In the genomic region with DNA sequence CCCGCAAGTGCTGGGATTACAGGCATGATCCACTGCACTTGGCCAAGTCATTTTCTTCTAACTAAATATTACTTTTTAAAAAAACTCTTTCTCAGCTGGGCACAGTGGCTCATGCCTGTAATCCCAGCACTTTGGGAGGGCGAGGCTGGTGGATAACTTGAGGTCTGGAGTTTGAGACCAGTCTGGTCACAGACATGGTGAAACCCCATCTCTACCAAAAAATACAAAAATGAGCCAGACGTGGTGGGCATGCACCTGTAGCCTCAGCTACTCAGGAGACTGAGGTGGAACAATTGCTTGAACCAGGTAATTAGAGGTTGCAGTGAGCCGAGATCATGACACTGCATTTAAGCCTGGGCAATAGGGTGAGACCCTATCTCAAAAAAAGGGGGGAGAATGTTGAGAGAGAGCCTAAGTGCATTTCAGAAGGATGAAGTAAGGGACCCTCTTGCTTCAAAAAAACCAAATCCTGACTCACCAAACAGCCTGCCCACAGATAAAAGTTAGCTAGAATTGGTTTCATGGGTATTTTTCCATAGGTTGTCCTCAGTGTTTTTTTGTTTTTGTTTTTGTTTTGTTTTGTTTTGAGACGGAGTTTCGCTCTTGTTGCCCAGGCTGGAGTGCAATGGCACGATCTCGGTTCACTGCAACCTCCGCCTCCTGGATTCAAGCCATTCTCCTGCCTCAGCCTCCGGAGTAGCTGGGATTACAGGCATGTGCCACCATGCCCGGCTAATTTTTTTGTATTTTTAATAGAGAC, we compare ENCODE assay signal across 10 cellular contexts. TPM values are rescaled to one million over a fixed set of nuclear protein-coding genes. Genes with fewer than 3 reads are reported as not detected.
A peak's percentile ranks its signal among the peaks of the same experiment; 100 is the strongest.
DNase-seq lines count a peak whose midpoint lies in the region; ATAC-seq, FAIRE-seq and TF ChIP-seq lines count a peak whose summit lies in the region.
"Not testable (repeated sequence)": the region's sequence is repeated elsewhere in the genome, so short reads cannot be mapped to it uniquely, and the experiment has no call there.
"Had no signal": no experiment of that assay in that cellular context is flagged by ENCODE, and none has a peak within 500 bp of the region (broad histone marks: within the 10 kb centered on the region; RNA-seq: fewer than 3 reads in every experiment).

No MANE protein-coding gene starts in this region.

- peaks cover 94% of the 10 kb centered on the region for H4K20me1 ChIP-seq in GM23338 (replicated peaks; ENCODE audit: insufficient read depth)
- H4K20me1 ChIP-seq in K562 (replicated peaks; ENCODE audit: control insufficient read depth, insufficient read depth, low read length), result peaks cover 91% of the 10 kb centered on the region

- CTCF ChIA-PET in K562 (lab: Yijun Ruan, JAX; ENCODE audit: low intra/inter-chr PET ratio), result not testable (repeated sequence)

- H3K27me3 ChIP-seq in GM23338 (ENCODE audit: insufficient read depth); K562 (ENCODE audit: control insufficient read depth in 2 of 2, insufficient read depth in 2 of 2, low read length in 2 of 2); trophoblast cell (ENCODE audit: insufficient read depth, low read length): not testable (repeated sequence)

- H2BK12ac ChIP-seq in trophoblast cell (ENCODE audit: low read length), result not testable (repeated sequence)

- H4K8ac ChIP-seq in trophoblast cell (ENCODE audit: low read depth, low read length), result not testable (repeated sequence)

- not testable (repeated sequence) for H3K23ac ChIP-seq in trophoblast cell (ENCODE audit: low read length)

- intact Hi-C loops in CD14-positive monocyte (cut with micrococcal nuclease); K562 (cut with micrococcal nuclease): not testable (repeated sequence)

- TF ChIP-seq EP300 in K562 (IDR thresholded peaks at IDR 0.05; ENCODE audit: low read length), result not testable (repeated sequence)

- not testable (repeated sequence) for H3K9me3 Mint-ChIP-seq in CD14-positive monocyte, GM23338, mesothelial cell of epicardium

- peak overlapping the region in 2 of 7 donors; percentile 15 to 55 for H3K27ac Mint-ChIP-seq in CD14-positive monocyte
- peak overlapping the region; percentile 53; the same call in 1 of the 2 replicates for H3K27ac Mint-ChIP-seq in GM23338
- peak overlapping the region; percentile 43 for H3K27ac Mint-ChIP-seq in mesothelial cell of epicardium

- peak; percentile 4 for DNase-seq in CD14-positive monocyte (ENCODE audit: low spot score)
- DNase-seq in GM23338 (ENCODE audit: low spot score); epithelial cell of prostate (ENCODE audit: low read depth, low spot score); mesothelial cell of epicardium (ENCODE audit: low spot score in 2 of 2, unreplicated experiment in 2 of 2); trophoblast cell: not testable (repeated sequence)
- peak in 1 of 4 experiments; percentile 17 for DNase-seq in K562 (ENCODE audit: extremely low read depth in 1 of 4, low spot score in 3 of 4)

- H3K18ac ChIP-seq in trophoblast cell (ENCODE audit: low read length), result not testable (repeated sequence)

- not testable (repeated sequence) for H3K9ac ChIP-seq in K562 (ENCODE audit: insufficient read depth in 1 of 2, low read depth in 2 of 2, low read length in 2 of 2); trophoblast cell (ENCODE audit: low read length)

- H3K4me2 ChIP-seq in GM23338; K562 (ENCODE audit: insufficient read depth, low read length); trophoblast cell (ENCODE audit: low read length): not testable (repeated sequence)

- H4K12ac ChIP-seq in trophoblast cell (ENCODE audit: low read depth, low read length), result not testable (repeated sequence)

- not testable (repeated sequence) for TF ChIP-seq CTCF in CD14-positive monocyte (IDR thresholded peaks at IDR 0.05); GM23338 (conservative IDR thresholded peaks at IDR 0.05; ENCODE audit: low read depth in 2 of 2); VCaP (conservative IDR thresholded peaks at IDR 0.05); K562 (IDR thresholded peaks at IDR 0.05 in 2 of 3, conservative IDR thresholded peaks at IDR 0.05 in 1 of 3; ENCODE audit: insufficient read depth in 2 of 3, low read depth in 1 of 3, low read length in 3 of 3); mesothelial cell of epicardium (IDR thresholded peaks at IDR 0.05; ENCODE audit: unreplicated experiment)

- BruUV-seq in K562 (replicated peaks; lab: Mats Ljungman, UMichigan), result not testable (repeated sequence)

- TF ChIP-seq RAD21 in K562 (CRISPR knock-in tag; conservative IDR thresholded peaks at IDR 0.05 in 1 of 2, IDR thresholded peaks at IDR 0.05 in 1 of 2), result not testable (repeated sequence)

- peaks cover 100% of the 10 kb centered on the region for H3K79me2 ChIP-seq in GM23338 (replicated peaks; ENCODE audit: insufficient read depth)
- H3K79me2 ChIP-seq in K562 (ENCODE audit: control insufficient read depth, insufficient read depth, low read length), result peaks cover 97% of the 10 kb centered on the region
- H3K79me2 ChIP-seq in trophoblast cell (ENCODE audit: control insufficient read depth, insufficient read depth, low read length, poor library complexity), result peaks cover 27% of the 10 kb centered on the region

- H3K4ac ChIP-seq in trophoblast cell (ENCODE audit: low read depth, low read length), result peak overlapping the region; percentile 98

- not testable (repeated sequence) for H3F3A ChIP-seq in GM23338 (replicated peaks; ENCODE audit: low read depth)

- POLR2A ChIA-PET in K562 (lab: Yijun Ruan, JAX), result interaction anchor here (0.6 to 64.4 kb wide), 7 partner anchors 15 to 193 kb away, joined by 3 to 1556 read pairs (median 4); a partner anchor contains a TSS

- peaks cover 33% of the 10 kb centered on the region for H3K9me1 ChIP-seq in K562 (ENCODE audit: control insufficient read depth, insufficient read depth, low read length)

- 86% methylated on average over 11 of the region's 11 CpGs for WGBS in K562 (ENCODE audit: insufficient coverage, low coverage, missing lambda C conversion rate)
- WGBS in trophoblast cell (ENCODE audit: extremely low coverage, insufficient coverage, insufficient read length), result no CpG with 5 or more reads among the region's 11 CpGs

- not testable (repeated sequence) for H4K91ac ChIP-seq in trophoblast cell (ENCODE audit: low read depth, low read length)

- peaks cover 25% of the 10 kb centered on the region for H3K36me3 ChIP-seq in GM23338 (ENCODE audit: insufficient read depth)
- H3K36me3 ChIP-seq in K562 (ENCODE audit: control insufficient read depth, insufficient read depth, low read length), result peaks cover 86% of the 10 kb centered on the region
- H3K36me3 ChIP-seq in trophoblast cell (ENCODE audit: control insufficient read depth in 1 of 2, insufficient read depth in 2 of 2, low read length in 2 of 2), result peaks cover 22 to 29% of the 10 kb centered on the region in 2 experiments

- not testable (repeated sequence) for H3K4me3 ChIP-seq in GM23338; K562; trophoblast cell (ENCODE audit: low read depth, low read length)

- H3K4me3 Mint-ChIP-seq in CD14-positive monocyte, GM23338, mesothelial cell of epicardium: not testable (repeated sequence)

- not testable (repeated sequence) for H3K27me3 Mint-ChIP-seq in CD14-positive monocyte (ENCODE audit: low read depth in 3 of 3); GM23338 (ENCODE audit: insufficient read depth, low read depth, poor library complexity); mesothelial cell of epicardium (ENCODE audit: low read depth)

- TF ChIP-seq POLR2A in K562 (conservative IDR thresholded peaks at IDR 0.05), result not testable (repeated sequence)

- not testable (repeated sequence) for H2AK5ac ChIP-seq in trophoblast cell (ENCODE audit: low read length)

- not testable (repeated sequence) for H3K14ac ChIP-seq in trophoblast cell (ENCODE audit: low read length)

- H2BK5ac ChIP-seq in trophoblast cell (ENCODE audit: low read depth, low read length, poor library complexity), result not testable (repeated sequence)

- H3K27ac ChIP-seq in GM23338 (ENCODE audit: low read depth); K562 (ENCODE audit: extremely low read depth, low read depth, low read length); trophoblast cell (ENCODE audit: low read depth, low read length): not testable (repeated sequence)
- peak overlapping the region; percentile 71 for H3K27ac ChIP-seq in VCaP
- H3K27ac ChIP-seq in epithelial cell of prostate, result peak overlapping the region; percentile 4

- H3K79me1 ChIP-seq in trophoblast cell (ENCODE audit: low read length), result not testable (repeated sequence)

- not testable (repeated sequence) for H3K9me3 ChIP-seq in K562 (replicated peaks; ENCODE audit: control insufficient read depth, insufficient read depth, low read depth, low read length); trophoblast cell (ENCODE audit: insufficient read depth, low read depth, low read length)

- peaks cover 11% of the 10 kb centered on the region for H3K4me1 ChIP-seq in GM23338 (ENCODE audit: insufficient read depth)
- H3K4me1 ChIP-seq in K562 (replicated peaks in 1 of 2; ENCODE audit: control insufficient read depth in 2 of 2, insufficient read depth in 2 of 2, low read length in 2 of 2), result peaks cover 17 to 32% of the 10 kb centered on the region in 2 experiments
- not testable (repeated sequence) for H3K4me1 ChIP-seq in trophoblast cell (ENCODE audit: control insufficient read depth in 1 of 2, insufficient read depth in 2 of 2, low read length in 2 of 2)

- H3K36me3 Mint-ChIP-seq in CD14-positive monocyte (peaks cover 40 to 63% of the 10 kb centered on the region in 2 donors), GM23338 (ENCODE audit: low read depth) (peaks cover 49% of the 10 kb centered on the region), mesothelial cell of epicardium (peaks cover 18% of the 10 kb centered on the region)

- not testable (repeated sequence) for H2BK120ac ChIP-seq in trophoblast cell (ENCODE audit: insufficient read depth, low read length, poor library complexity)

- not testable (repeated sequence) for ATAC-seq in GM23338, K562

- H2AFZ ChIP-seq in GM23338; K562 (ENCODE audit: low read depth, low read length); trophoblast cell (ENCODE audit: insufficient read depth, low read length, poor library complexity): not testable (repeated sequence)

- H3K4me1 Mint-ChIP-seq in CD14-positive monocyte (peaks cover 23% of the 10 kb centered on the region), GM23338 (peaks cover 10% of the 10 kb centered on the region; the same call in 2 of the 3 replicates), mesothelial cell of epicardium (peaks cover 16% of the 10 kb centered on the region)

- FAIRE-seq in K562 (lab: Jason Lieb, UNC), result not testable (repeated sequence)

- H3K9me2 ChIP-seq in GM23338 (ENCODE audit: insufficient read depth), result not testable (repeated sequence)

- in situ Hi-C loops in K562 (cut with MboI), result not testable (repeated sequence)

RNA-seq across cellular contexts. Expression of a gene that starts 18.8 kb away (rescaled TPM):
- 10 to 100 TPM; 29.4 to 37.5 TPM for polyA plus RNA-seq in CD14-positive monocyte
- total RNA-seq in GM23338 (2014; rRNA removed; shearing (Covaris generic)), result 97.6 and 104 TPM in 2 replicates
- polyA plus RNA-seq in GM23338 (2016; fragmentation: Nextera tagmentation; extraction: Ambion mirVana), result 39.5 and 40.7 TPM in 2 replicates
- 251 and 271 TPM in 2 replicates for total RNA-seq in K562 (2011; cell fraction: chromatin; rRNA removed; ENCODE audit: low replicate concordance)
- 179 and 190 TPM in 2 replicates for total RNA-seq in K562 (2011; cell fraction: nucleolus; rRNA removed)
- 236 and 257 TPM in 2 replicates for total RNA-seq in K562 (2011; cell fraction: nucleoplasm; rRNA removed)
- 105 and 144 TPM in 2 replicates for total RNA-seq in K562 (2014; rRNA removed)
- total RNA-seq in K562 (2014; rRNA removed; fragmentation: Illumina TruSeq; extraction: Trizol), result 138 and 141 TPM in 2 replicates
- 124 and 128 TPM in 2 replicates for total RNA-seq in K562 (2015; rRNA removed; fragmentation: Illumina TruSeq; extraction: Trizol)
- 263 and 267 TPM in 2 replicates for total RNA-seq in K562 (2021)
- 135 and 196 TPM in 2 replicates for polyA plus RNA-seq in K562 (2011; rRNA removed)
- 111 and 189 TPM in 2 replicates for polyA plus RNA-seq in K562 (2011; cell fraction: cytosol; rRNA removed)
- 90.3 and 116 TPM in 2 replicates for polyA plus RNA-seq in K562 (2011; cell fraction: nucleus; rRNA removed)
- 90.4 and 122 TPM in 2 replicates for polyA plus RNA-seq in K562 (2012)
- 144 and 156 TPM in 2 replicates for polyA plus RNA-seq in K562 (2014; fragmentation: Illumina TruSeq; extraction: Trizol)
- polyA plus RNA-seq in K562 (2014; fragmentation: Nextera tagmentation; extraction: Ambion mirVana), result 100 to 1,000 TPM; 100 to 105 TPM
- 114 and 124 TPM in 2 replicates for polyA plus RNA-seq in K562 (2014; rRNA removed)
- 219 and 267 TPM in 2 replicates for polyA minus RNA-seq in K562 (2011; rRNA and poly(A)+ RNA removed)
- 166 and 232 TPM in 2 replicates for polyA minus RNA-seq in K562 (2011; cell fraction: cytosol; rRNA and poly(A)+ RNA removed)
- polyA minus RNA-seq in K562 (2011; cell fraction: nucleus; rRNA and poly(A)+ RNA removed), result 39.9 and 84.6 TPM in 2 replicates
- 72.3 to 78.5 TPM (median 75.1 TPM) in 3 replicates for total RNA-seq in mesothelial cell of epicardium
- polyA plus RNA-seq in trophoblast cell (2013), result 43.3 and 44.5 TPM in 2 replicates

RNA-seq across cellular contexts. Expression of a gene that starts 31.1 kb away (rescaled TPM):
- polyA plus RNA-seq in CD14-positive monocyte, result 1 to 10 TPM; 2.1 to 2.3 TPM
- total RNA-seq in GM23338 (2014; rRNA removed; shearing (Covaris generic)), result 0.45 and 1.7 TPM in 2 replicates
- polyA plus RNA-seq in GM23338 (2016; fragmentation: Nextera tagmentation; extraction: Ambion mirVana), result 1.4 and 1.5 TPM in 2 replicates
- total RNA-seq in K562 (2011; cell fraction: chromatin; rRNA removed; ENCODE audit: low replicate concordance), result 0.14 and 1.4 TPM in 2 replicates
- total RNA-seq in K562 (2011; cell fraction: nucleolus; rRNA removed), result 0.33 and 1.2 TPM in 2 replicates
- 0.53 and 0.81 TPM in 2 replicates for total RNA-seq in K562 (2011; cell fraction: nucleoplasm; rRNA removed)
- total RNA-seq in K562 (2014; rRNA removed), result 0.14 TPM in 1 of 2 replicates, not detected in the other
- total RNA-seq in K562 (2014; rRNA removed; fragmentation: Illumina TruSeq; extraction: Trizol), result 0.10 TPM in 1 of 2 replicates, not detected in the other
- 0.07 TPM in 1 of 2 replicates, not detected in the other for total RNA-seq in K562 (2015; rRNA removed; fragmentation: Illumina TruSeq; extraction: Trizol)
- total RNA-seq in K562 (2021), result 0.20 and 0.56 TPM in 2 replicates
- 0.04 and 0.08 TPM in 2 replicates for polyA plus RNA-seq in K562 (2011; rRNA removed)
- 0.06 TPM in 1 of 2 replicates, not detected in the other for polyA plus RNA-seq in K562 (2011; cell fraction: cytosol; rRNA removed)
- polyA plus RNA-seq in K562 (2011; cell fraction: nucleus; rRNA removed), result 0.80 and 0.87 TPM in 2 replicates
- polyA plus RNA-seq in K562 (2012), result 0.27 and 0.50 TPM in 2 replicates
- 0.06 TPM in 1 of 2 replicates, not detected in the other for polyA plus RNA-seq in K562 (2014; fragmentation: Illumina TruSeq; extraction: Trizol)
- under 1 TPM; 0.03 to 0.06 TPM for polyA plus RNA-seq in K562 (2014; fragmentation: Nextera tagmentation; extraction: Ambion mirVana)
- 0.15 TPM in 1 of 2 replicates, not detected in the other for polyA plus RNA-seq in K562 (2014; rRNA removed)
- 0.06 TPM in 1 of 2 replicates, not detected in the other for polyA minus RNA-seq in K562 (2011; rRNA and poly(A)+ RNA removed)
- polyA minus RNA-seq in K562 (2011; cell fraction: cytosol; rRNA and poly(A)+ RNA removed), result not detected in 2 replicates
- polyA minus RNA-seq in K562 (2011; cell fraction: nucleus; rRNA and poly(A)+ RNA removed), result 0.27 and 0.44 TPM in 2 replicates
- 2.4 to 3.2 TPM (median 2.5 TPM) in 3 replicates for total RNA-seq in mesothelial cell of epicardium
- polyA plus RNA-seq in trophoblast cell (2013), result 0.31 and 0.49 TPM in 2 replicates
- total RNA-seq: H4, RPMI7951, SJSA1 had no signal

RNA-seq across cellular contexts. Expression of a gene that starts 46.1 kb away (rescaled TPM):
- polyA plus RNA-seq in CD14-positive monocyte (10 to 100 TPM in 1 of 2 donors, 1 to 10 TPM in 1; 7.1 to 11.5 TPM), GM23338 (2016; fragmentation: Nextera tagmentation; extraction: Ambion mirVana) (7.7 and 9.2 TPM in 2 replicates), K562 (2011; rRNA removed) (63.0 and 88.5 TPM in 2 replicates), K562 (2014; fragmentation: Illumina TruSeq; extraction: Trizol) (74.3 and 89.8 TPM in 2 replicates), K562 (2014; fragmentation: Nextera tagmentation; extraction: Ambion mirVana) (1 to 10 TPM; 2.2 to 3.1 TPM), K562 (2014; rRNA removed) (115 and 129 TPM in 2 replicates)
- 39.9 and 41.1 TPM in 2 replicates for total RNA-seq in GM23338 (2014; rRNA removed; shearing (Covaris generic))
- 338 and 754 TPM in 2 replicates for total RNA-seq in K562 (2011; cell fraction: chromatin; rRNA removed; ENCODE audit: low replicate concordance)
- total RNA-seq in K562 (2011; cell fraction: nucleolus; rRNA removed), result 395 and 404 TPM in 2 replicates
- 258 and 287 TPM in 2 replicates for total RNA-seq in K562 (2011; cell fraction: nucleoplasm; rRNA removed)
- total RNA-seq in K562 (2014; rRNA removed) (87.2 and 120 TPM in 2 replicates), K562 (2014; rRNA removed; fragmentation: Illumina TruSeq; extraction: Trizol) (46.4 and 63.0 TPM in 2 replicates), K562 (2015; rRNA removed; fragmentation: Illumina TruSeq; extraction: Trizol) (51.3 and 53.2 TPM in 2 replicates), K562 (2021) (132 and 135 TPM in 2 replicates), mesothelial cell of epicardium (92.3 to 101 TPM (median 97.3 TPM) in 3 replicates)
- polyA plus RNA-seq in K562 (2011; cell fraction: cytosol; rRNA removed), result 50.8 and 68.8 TPM in 2 replicates
- 703 and 913 TPM in 2 replicates for polyA plus RNA-seq in K562 (2011; cell fraction: nucleus; rRNA removed)
- polyA plus RNA-seq in K562 (2012), result 80.6 and 93.5 TPM in 2 replicates
- polyA minus RNA-seq in K562 (2011; rRNA and poly(A)+ RNA removed), result 64.5 and 72.9 TPM in 2 replicates
- polyA minus RNA-seq in K562 (2011; cell fraction: cytosol; rRNA and poly(A)+ RNA removed), result 41.9 and 49.7 TPM in 2 replicates
- 188 and 205 TPM in 2 replicates for polyA minus RNA-seq in K562 (2011; cell fraction: nucleus; rRNA and poly(A)+ RNA removed)
- polyA plus RNA-seq in trophoblast cell (2013), result 17.9 and 19.9 TPM in 2 replicates
